Comparison of ENCODE assay signal across 9 cellular contexts in genomic region chrX:134718329-134719317, GRCh38.
A peak's percentile ranks its signal among the peaks of the same experiment; 100 is the strongest.
DNase-seq lines count a peak whose midpoint lies in the region; ATAC-seq and TF ChIP-seq lines count a peak whose summit lies in the region.
"Had no signal": no experiment of that assay in that cellular context is flagged by ENCODE, and none has a peak within 500 bp of the region (broad histone marks: within the 10 kb centered on the region; RNA-seq: fewer than 3 reads in every experiment).

No MANE protein-coding gene starts in this region.

- TF ChIP-seq CTCF in epithelial cell of proximal tubule (conservative IDR thresholded peaks at IDR 0.05; ENCODE audit: low read depth, low read length), result no peak

- H3K4me1 Mint-ChIP-seq in activated CD8-positive, alpha-beta memory T cell treated with anti-CD3 and anti-CD28 coated beads, Interleukin-2, amount 10 ng/mL, durations not matched to agents 7 days and 5 days, result peaks cover 17% of the 10 kb centered on the region

- ATAC-seq in activated CD8-positive, alpha-beta memory T cell treated with anti-CD3 and anti-CD28 coated beads, Interleukin-2, amount 10 ng/mL, durations not matched to agents 7 days and 5 days, result peak; percentile 80
- ATAC-seq in HG03097 (IDR thresholded peaks at IDR 0.05; ENCODE audit: low FRiP score, unreplicated experiment), result peak; percentile 64
- no peak for ATAC-seq in HG03095 (IDR thresholded peaks at IDR 0.05; ENCODE audit: unreplicated experiment)

- peak overlapping the region; percentile 76 for H3K27ac ChIP-seq in SJCRH30

- H3K4me3 Mint-ChIP-seq in activated CD8-positive, alpha-beta memory T cell treated with anti-CD3 and anti-CD28 coated beads, Interleukin-2, amount 10 ng/mL, durations not matched to agents 7 days and 5 days, result no peak overlapping the region
- H3K4me3 Mint-ChIP-seq: central memory CD8-positive, alpha-beta T cell had no signal

- no peaks in the 10 kb centered on the region for H3K27me3 ChIP-seq in SJCRH30
- H3K27me3 ChIP-seq in skeletal muscle satellite cell (ENCODE audit: control insufficient read depth, insufficient read depth, low read length), result no peaks in the 10 kb centered on the region

- H3K36me3 ChIP-seq in SJCRH30, result no peaks in the 10 kb centered on the region
- no peaks in the 10 kb centered on the region for H3K36me3 ChIP-seq in skeletal muscle satellite cell (ENCODE audit: insufficient read depth, low read length)

- no peaks in the 10 kb centered on the region for H3K9me3 Mint-ChIP-seq in activated CD8-positive, alpha-beta memory T cell treated with anti-CD3 and anti-CD28 coated beads, Interleukin-2, amount 10 ng/mL, durations not matched to agents 7 days and 5 days (ENCODE audit: low read depth)
- H3K9me3 Mint-ChIP-seq: central memory CD8-positive, alpha-beta T cell had no signal

- peak; percentile 63 for DNase-seq in activated CD8-positive, alpha-beta memory T cell treated with anti-CD3 and anti-CD28 coated beads, Interleukin-2, amount 10 ng/mL, durations not matched to agents 7 days and 5 days
- DNase-seq in activated CD8-positive, alpha-beta memory T cell treated with anti-CD3 and anti-CD28 coated beads, Interleukin-2, amount 50 U/mL, for 48 hours, result no peak
- DNase-seq in SJCRH30, result peak; percentile 80 to 83
- peak; percentile 47 for DNase-seq in epithelial cell of proximal tubule (ENCODE audit: low read depth)
- DNase-seq in NCI-H2107 (lab: John Stamatoyannopoulos, UW), result no peak

- H3K36me3 Mint-ChIP-seq in activated CD8-positive, alpha-beta memory T cell treated with anti-CD3 and anti-CD28 coated beads, Interleukin-2, amount 10 ng/mL, durations not matched to agents 7 days and 5 days, result no peaks in the 10 kb centered on the region

- H3K9me3 ChIP-seq in SJCRH30 (replicated peaks), result no peaks in the 10 kb centered on the region; the same call in 1 of the 2 replicates
- H3K9me3 ChIP-seq in skeletal muscle satellite cell (replicated peaks; ENCODE audit: low read length), result no peaks in the 10 kb centered on the region

- peak overlapping the region; percentile 25 for H3K9ac ChIP-seq in skeletal muscle satellite cell (ENCODE audit: low read depth, low read length)

- H3K4me3 ChIP-seq in SJCRH30 (no peak overlapping the region), epithelial cell of proximal tubule (ENCODE audit: low read depth, low read length) (no peak overlapping the region), skeletal muscle satellite cell (ENCODE audit: low read length) (no peak overlapping the region)

- no peaks in the 10 kb centered on the region for H3K27me3 Mint-ChIP-seq in activated CD8-positive, alpha-beta memory T cell treated with anti-CD3 and anti-CD28 coated beads, Interleukin-2, amount 10 ng/mL, durations not matched to agents 7 days and 5 days
- H3K27me3 Mint-ChIP-seq: central memory CD8-positive, alpha-beta T cell had no signal

- peak overlapping the region; percentile 66 for H3K27ac Mint-ChIP-seq in activated CD8-positive, alpha-beta memory T cell treated with anti-CD3 and anti-CD28 coated beads, Interleukin-2, amount 10 ng/mL, durations not matched to agents 7 days and 5 days

- H3K4me1 ChIP-seq in SJCRH30 (peaks cover 24% of the 10 kb centered on the region), skeletal muscle satellite cell (ENCODE audit: control insufficient read depth, insufficient read depth, low read length) (peaks cover 13% of the 10 kb centered on the region)

- no peak overlapping the region for H3K4me2 ChIP-seq in skeletal muscle satellite cell (ENCODE audit: low read length)

- CTCF ChIA-PET in activated CD8-positive, alpha-beta memory T cell treated with anti-CD3 and anti-CD28 coated beads, Interleukin-2, amount 10 ng/mL, durations not matched to agents 7 days and 5 days (lab: Charles Lee), result no interaction called here

Comparison
In these comparisons a context has a peak if more than half of its experiments do, and no peak if none do; other contexts are left out.
1. DNase-seq: peak in activated CD8-positive, alpha-beta memory T cell treated with anti-CD3 and anti-CD28 coated beads, Interleukin-2, amount 10 ng/mL, durations not matched to agents 7 days and 5 days (single experiment), SJCRH30 (2 of 2) and epithelial cell of proximal tubule (single experiment); none in activated CD8-positive, alpha-beta memory T cell treated with anti-CD3 and anti-CD28 coated beads, Interleukin-2, amount 50 U/mL, for 48 hours (single experiment) and NCI-H2107 (single experiment).